ENCODE assay signal across 8 cellular contexts in the genomic region with DNA sequence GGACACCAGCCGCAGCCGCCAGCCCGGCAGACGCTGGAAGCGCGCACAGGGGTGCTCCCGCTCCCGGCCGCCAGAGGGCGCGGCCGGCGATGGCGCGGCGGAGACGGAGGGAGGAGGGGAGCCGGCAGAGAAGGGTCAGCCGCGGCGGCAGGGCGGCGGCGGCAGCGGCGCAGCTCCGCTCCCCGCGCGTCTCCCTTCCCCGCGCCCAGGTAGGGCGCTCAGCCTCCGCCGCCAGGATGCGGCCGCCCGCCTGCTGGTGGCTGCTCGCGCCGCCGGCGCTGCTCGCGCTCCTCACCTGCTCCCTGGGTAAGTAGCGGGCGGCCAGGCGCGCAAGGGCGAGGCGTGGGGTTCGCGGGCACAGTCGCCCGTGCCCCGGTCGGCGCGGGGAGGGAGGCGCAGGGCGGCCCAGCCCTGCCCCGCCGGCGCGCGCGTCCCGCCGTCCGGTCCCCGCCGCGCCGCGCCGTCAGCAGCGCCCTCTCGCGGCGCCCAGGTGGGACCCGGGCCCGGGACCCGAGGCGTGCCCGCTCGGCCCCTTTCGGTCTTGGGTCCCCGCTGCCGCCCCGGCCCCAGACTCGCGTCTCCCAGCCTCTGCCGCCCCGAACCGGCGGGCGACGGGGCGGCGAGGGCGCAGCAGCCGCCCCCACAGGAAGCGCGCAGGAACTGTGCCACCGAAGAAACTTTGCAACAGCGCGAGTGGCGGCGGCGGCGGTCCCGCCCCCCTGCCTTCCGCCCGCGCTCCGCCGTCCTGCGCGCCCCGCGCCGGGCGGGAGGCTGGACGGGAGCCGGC. TPM values are rescaled to one million over a fixed set of nuclear protein-coding genes. Genes with fewer than 3 reads are reported as not detected.
DNase-seq lines count a peak whose midpoint lies in the region; ATAC-seq and TF ChIP-seq lines count a peak whose summit lies in the region.

A gene (plus strand): TSS at position 127 of the 787 bp plus-strand sequence. CDS start 110 bp downstream, at position 237.

- H3K27me3 Mint-ChIP-seq in activated CD4-positive, alpha-beta T cell treated with anti-CD3 and anti-CD28 coated beads, Interleukin-2, amount 10 ng/mL, durations not matched to agents 24 days and 14 days, result peaks cover 16% of the 10 kb centered on the region

- POLR2A ChIA-PET in AG04449 (lab: Yijun Ruan, JAX), result no interaction called here

- intact Hi-C loops in activated CD4-positive, alpha-beta T cell treated with anti-CD3 and anti-CD28 coated beads, Interleukin-2, amount 10 ng/mL, durations not matched to agents 24 days and 14 days (cut with micrococcal nuclease), result loop anchor here (1.0 to 10.0 kb wide), 4 partner anchors 38 to 1605 kb away; a partner anchor contains a TSS

- ATAC-seq in GM18870 (IDR thresholded peaks at IDR 0.05; ENCODE audit: unreplicated experiment) (peak; percentile 74), HG03103 (IDR thresholded peaks at IDR 0.05; ENCODE audit: low read depth, unreplicated experiment) (peak; percentile 79), left lobe of liver (peak; percentile 91)

- H3K36me3 Mint-ChIP-seq in activated CD4-positive, alpha-beta T cell treated with anti-CD3 and anti-CD28 coated beads, Interleukin-2, amount 10 ng/mL, durations not matched to agents 24 days and 14 days (ENCODE audit: low read depth), result no peaks in the 10 kb centered on the region

- H3K9me3 Mint-ChIP-seq in activated CD4-positive, alpha-beta T cell treated with anti-CD3 and anti-CD28 coated beads, Interleukin-2, amount 10 ng/mL, durations not matched to agents 24 days and 14 days, result no peaks in the 10 kb centered on the region

- TF ChIP-seq CTCF in AG04449 (IDR thresholded peaks at IDR 0.05; ENCODE audit: insufficient read depth, low read length, missing control alignments), result peak; percentile 89

- DNase-seq in AG04449 (ENCODE audit: low read depth, low spot score), result no peak
- DNase-seq in NCI-H510A (lab: John Stamatoyannopoulos, UW), result peak; percentile 54
- DNase-seq in activated CD4-positive, alpha-beta T cell treated with anti-CD3 and anti-CD28 coated beads, Interleukin-2, amount 10 ng/mL, durations not matched to agents 24 days and 14 days, result peak; percentile 95
- DNase-seq in dedifferentiated amniotic fluid mesenchymal stem cell (ENCODE audit: extremely low spot score), result peak; percentile 59
- peak; percentile 86 for DNase-seq in left lobe of liver (ENCODE audit: low spot score)
- DNase-seq in stimulated activated CD4-positive, alpha-beta T cell treated with anti-CD3 and anti-CD28 coated beads, Interleukin-2, amount 100 ng/mL, for 24 hours, result peak; percentile 80 to 81

- peak within 1 kb of the TSS; percentile 81 for H3K4me3 Mint-ChIP-seq in activated CD4-positive, alpha-beta T cell treated with anti-CD3 and anti-CD28 coated beads, Interleukin-2, amount 10 ng/mL, durations not matched to agents 24 days and 14 days

- H3K27ac Mint-ChIP-seq in activated CD4-positive, alpha-beta T cell treated with anti-CD3 and anti-CD28 coated beads, Interleukin-2, amount 10 ng/mL, durations not matched to agents 24 days and 14 days, result peak within 1 kb of the TSS; percentile 73

- H3K4me1 Mint-ChIP-seq in activated CD4-positive, alpha-beta T cell treated with anti-CD3 and anti-CD28 coated beads, Interleukin-2, amount 10 ng/mL, durations not matched to agents 24 days and 14 days, result peaks cover 26% of the 10 kb centered on the region

- CTCF ChIA-PET in AG04449 (lab: Yijun Ruan, JAX), result interaction anchor here (0.6 to 4.4 kb wide), 24 partner anchors 9 to 1927 kb away, joined by 3 to 42 read pairs (median 4); no protein-coding TSS in a partner anchor

- H3K4me3 ChIP-seq in AG04449 (ENCODE audit: low read depth, low read length), result peak within 1 kb of the TSS; percentile 70

RNA-seq across cellular contexts. Expression of the gene that starts here (rescaled TPM):
- total RNA-seq in activated CD4-positive, alpha-beta T cell treated with anti-CD3 and anti-CD28 coated beads, Interleukin-2, amount 10 ng/mL, durations not matched to agents 24 days and 14 days, result 4.0 and 4.4 TPM in 2 replicates
- 3.3 TPM for total RNA-seq in left lobe of liver
